Comparison of ENCODE assay signal across 17 cellular contexts in genomic region chr5:138488481-138488945, GRCh38. TPM values are rescaled to one million over a fixed set of nuclear protein-coding genes. Genes with fewer than 3 reads are reported as not detected.
DNase-seq lines count a peak whose midpoint lies in the region; ATAC-seq lines count a peak whose summit lies in the region.
"Had no signal": no experiment of that assay in that cellular context is flagged by ENCODE, and none has a peak within 500 bp of the region (broad histone marks: within the 10 kb centered on the region; RNA-seq: fewer than 3 reads in every experiment).

No MANE protein-coding gene starts in this region.

- H3K36me3 ChIP-seq in BLaER1 treated with 17β-estradiol and CSF1 and Interleukin-3, amounts not matched to agents 10 nM and 100 nM, result no peaks in the 10 kb centered on the region
- H3K36me3 ChIP-seq: adrenal gland had no signal

- ATAC-seq in HG02588 (IDR thresholded peaks at IDR 0.05; ENCODE audit: unreplicated experiment) (no peak), HG03442 (IDR thresholded peaks at IDR 0.05; ENCODE audit: unreplicated experiment) (no peak)

- no peaks in the 10 kb centered on the region for H4K20me1 ChIP-seq in BLaER1 treated with 17β-estradiol and CSF1 and Interleukin-3, amounts not matched to agents 10 nM and 100 nM

- in situ Hi-C loops in G401 (cut with HindIII; ENCODE audit: low sequenced_read_pairs), result no loop called here

- H3K4me3 ChIP-seq in BLaER1 treated with 17β-estradiol and CSF1 and Interleukin-3, amounts not matched to agents 10 nM and 100 nM, result no peak overlapping the region
- H3K4me3 ChIP-seq: adrenal gland, smooth muscle cell had no signal

- DNase-seq in LHCN-M2 (ENCODE audit: low read depth), result peak; percentile 59
- peak; percentile 25 for DNase-seq in amniotic stem cell (lab: John Stamatoyannopoulos, UW)
- DNase-seq in islet precursor cell, result peak; percentile 80
- DNase-seq in substantia nigra (lab: John Stamatoyannopoulos, UW), result no peak
- no peak for DNase-seq in G401 (ENCODE audit: low spot score)
- DNase-seq: activated T-cell treated with anti-CD3 and anti-CD28 coated beads for 4 hours, adrenal gland, AML-193, foreskin melanocyte, kidney, midbrain, NCI-H2227 treated with DMSO at 0.1 percent for 48 hours, nucleus accumbens had no signal

- H3K27me3 ChIP-seq in BLaER1 treated with 17β-estradiol and CSF1 and Interleukin-3, amounts not matched to agents 10 nM and 100 nM, result peaks cover 0 to 8% (median 0%) of the 10 kb centered on the region in 11 experiments; a peak in 2 of 22 replicates
- H3K27me3 ChIP-seq: adrenal gland had no signal

- peak overlapping the region in 2 of 11 experiments; percentile 65 to 68; a peak in 3 of 22 replicates for H3K27ac ChIP-seq in BLaER1 treated with 17β-estradiol and CSF1 and Interleukin-3, amounts not matched to agents 10 nM and 100 nM
- no peak overlapping the region for H3K27ac ChIP-seq in substantia nigra (ENCODE audit: low read depth, low read length, poor library complexity, severe bottlenecking)
- H3K27ac ChIP-seq: adrenal gland had no signal

- no peak overlapping the region for H3K9ac ChIP-seq in BLaER1 treated with 17β-estradiol and CSF1 and Interleukin-3, amounts not matched to agents 10 nM and 100 nM

- peaks cover 25 to 79% (median 63%) of the 10 kb centered on the region in 10 experiments for H3K4me1 ChIP-seq in BLaER1 treated with 17β-estradiol and CSF1 and Interleukin-3, amounts not matched to agents 10 nM and 100 nM

- peak overlapping the region in 8 of 11 experiments; percentile 35 to 98 (median 81); a peak in 12 of 22 replicates for H3K4me2 ChIP-seq in BLaER1 treated with 17β-estradiol and CSF1 and Interleukin-3, amounts not matched to agents 10 nM and 100 nM
- H3K4me2 ChIP-seq: smooth muscle cell had no signal

- H3K9me3 ChIP-seq in BLaER1 treated with 17β-estradiol and CSF1 and Interleukin-3, amounts not matched to agents 10 nM and 100 nM (replicated peaks in 1 of 11), result no peaks in the 10 kb centered on the region
- H3K9me3 ChIP-seq: adrenal gland had no signal

RNA-seq across cellular contexts. Expression of gene EGR1, which starts 23.2 kb away (rescaled TPM):
- total RNA-seq in LHCN-M2 (2014; rRNA removed), result 4.1 and 7.2 TPM in 2 replicates
- polyA plus RNA-seq in LHCN-M2 (2012), result 21.7 TPM
- 0.62 and 4.0 TPM in 2 replicates for total RNA-seq in G401 (2014; rRNA removed; shearing (Covaris generic))

RNA-seq across cellular contexts. Expression of gene REEP2, which starts 49.7 kb away (rescaled TPM):
- 9.0 and 11.0 TPM in 2 replicates for total RNA-seq in LHCN-M2 (2014; rRNA removed)
- 9.1 TPM for polyA plus RNA-seq in LHCN-M2 (2012)
- total RNA-seq in G401 (2014; rRNA removed; shearing (Covaris generic)), result 23.9 and 35.9 TPM in 2 replicates

RNA-seq across cellular contexts. Expression of gene ETF1, which starts 54.5 kb away (rescaled TPM):
- 141 and 163 TPM in 2 replicates for total RNA-seq in LHCN-M2 (2014; rRNA removed)
- 62.3 TPM for polyA plus RNA-seq in LHCN-M2 (2012)
- total RNA-seq in G401 (2014; rRNA removed; shearing (Covaris generic)), result 168 and 229 TPM in 2 replicates

Comparison
In these comparisons a context has a peak if more than half of its experiments do, and no peak if none do; other contexts are left out.
1. DNase-seq: peak in LHCN-M2 (single experiment), amniotic stem cell (single experiment) and islet precursor cell (single experiment); none in substantia nigra (0 of 49) and G401 (single experiment).